Comparison of ENCODE assay signal across 8 cellular contexts in genomic region chr1:70353038-70353437, GRCh38. TPM values are rescaled to one million over a fixed set of nuclear protein-coding genes. Genes with fewer than 3 reads are reported as not detected.
DNase-seq lines count a peak whose midpoint lies in the region; ATAC-seq and TF ChIP-seq lines count a peak whose summit lies in the region.

No MANE protein-coding gene starts in this region.

- TSS peak; percentile 49 for BruUV-seq in A673 (replicated peaks; lab: Mats Ljungman, UMichigan)

- H3K9me3 ChIP-seq in A673 (ENCODE audit: low read depth, low read length, poor library complexity, severe bottlenecking) (no peaks in the 10 kb centered on the region), HUES6 (ENCODE audit: control insufficient read depth, insufficient read depth, low read depth, low read length) (no peaks in the 10 kb centered on the region), muscle layer of colon (ENCODE audit: low read length) (no peaks in the 10 kb centered on the region)

- POLR2A ChIA-PET in A673 (lab: Charles Lee; ENCODE audit: low non-redundant PET) = interaction anchor here (0.7 kb wide), 1 partner anchor 58 kb away, joined by 5 read pairs; the partner anchor contains the start of gene CTH

- H3K9ac ChIP-seq in HUES6 (ENCODE audit: low read length) (peak overlapping the region; percentile 98), muscle layer of colon (ENCODE audit: low read length) (peak overlapping the region; percentile 89)

- no peak for ATAC-seq in left colon

- no peak for TF ChIP-seq CTCF in A673 (conservative IDR thresholded peaks at IDR 0.05; ENCODE audit: low read depth, low read length)
- no peak for TF ChIP-seq CTCF in cardiac fibroblast (IDR thresholded peaks at IDR 0.05; ENCODE audit: low read depth, low read length)

- peak overlapping the region; percentile 83 for H3K4me3 ChIP-seq in A673 (ENCODE audit: low read depth, low read length, poor library complexity, severe bottlenecking)
- peak overlapping the region; percentile 95 for H3K4me3 ChIP-seq in HUES6 (ENCODE audit: low read depth, low read length)
- H3K4me3 ChIP-seq in cardiac fibroblast (replicated peaks in 1 of 2; ENCODE audit: low read depth in 2 of 2, low read length in 2 of 2) = peak overlapping the region; percentile 95 to 99
- peak overlapping the region in 1 of 2 donors; percentile 71 for H3K4me3 ChIP-seq in muscle layer of colon (ENCODE audit: low read depth in 1 of 2, low read length in 2 of 2)

- H3K36me3 ChIP-seq in A673 (ENCODE audit: insufficient read depth, low read length, poor library complexity, severe bottlenecking) (no peaks in the 10 kb centered on the region), HUES6 (ENCODE audit: control insufficient read depth, insufficient read depth, low read length) (peaks cover 6% of the 10 kb centered on the region; the same call in 1 of the 2 replicates), muscle layer of colon (ENCODE audit: insufficient read depth, low read length) (no peaks in the 10 kb centered on the region)

- H3K27ac ChIP-seq in A673 (ENCODE audit: low read depth, low read length, poor library complexity, severe bottlenecking) = peak overlapping the region; percentile 96
- H3K27ac ChIP-seq in HUES6 (ENCODE audit: low read depth, low read length) = 0 out of 2 replicates have a peak overlapping the region, but pooled peaks have one; percentile 92
- H3K27ac ChIP-seq in muscle layer of colon (ENCODE audit: low read depth, low read length) = no peak overlapping the region

- no peak for DNase-seq in A673 (ENCODE audit: low spot score)
- DNase-seq in cardiac fibroblast (ENCODE audit: low read depth in 2 of 2) = no peak
- no peak for DNase-seq in Kasumi-1 (lab: John Stamatoyannopoulos, UW)
- no peak for DNase-seq in HuH-7.5 (ENCODE audit: low spot score)
- no peak for DNase-seq in occipital lobe (lab: John Stamatoyannopoulos, UW)
- DNase-seq in left colon = no peak

- intact Hi-C loops in A673 (cut with micrococcal nuclease; ENCODE audit: unreplicated experiment) = loop anchor here (5.0 kb wide), 1 partner anchor 36 kb away; no protein-coding TSS in a partner anchor
- intact Hi-C loops in left colon (cut with DNase I, micrococcal nuclease) = no loop called here

- H3K27me3 ChIP-seq in A673 (replicated peaks; ENCODE audit: insufficient read depth, low read depth, low read length, poor library complexity) (no peaks in the 10 kb centered on the region), HUES6 (ENCODE audit: control insufficient read depth, insufficient read depth, low read length) (no peaks in the 10 kb centered on the region), muscle layer of colon (ENCODE audit: control insufficient read depth in 1 of 2, insufficient read depth in 2 of 2, low read length in 2 of 2) (no peaks in the 10 kb centered on the region)

- no peaks in the 10 kb centered on the region for H3K4me1 ChIP-seq in A673 (ENCODE audit: insufficient read depth, low read length, poor library complexity, severe bottlenecking)
- H3K4me1 ChIP-seq in HUES6 (ENCODE audit: control insufficient read depth, insufficient read depth, low read length) = peaks cover 7% of the 10 kb centered on the region; the same call in 1 of the 2 replicates
- H3K4me1 ChIP-seq in muscle layer of colon (ENCODE audit: insufficient read depth, low read length) = peaks cover 20% of the 10 kb centered on the region

- CTCF ChIA-PET in A673 (lab: Charles Lee) = no interaction called here

RNA-seq across cellular contexts. Expression of gene ANKRD13C, which starts 1.5 kb away (rescaled TPM):
- total RNA-seq in A673 (2021) = 20.6 and 21.8 TPM in 2 replicates
- 108 TPM for total RNA-seq in occipital lobe
- total RNA-seq in left colon = 10 to 100 TPM; 23.2 to 23.6 TPM

RNA-seq across cellular contexts. Expression of gene CTH, which starts 58.0 kb away (rescaled TPM):
- 23.5 and 32.6 TPM in 2 replicates for total RNA-seq in A673 (2021)
- total RNA-seq in occipital lobe = 5.1 TPM
- total RNA-seq in left colon = 1 to 10 TPM; 6.4 to 9.1 TPM
